ENCODE assay signal across 9 cellular contexts in genomic region chr4:108018038-108018883, GRCh38. TPM values are rescaled to one million over a fixed set of nuclear protein-coding genes. Genes with fewer than 3 reads are reported as not detected.
DNase-seq lines count a peak whose midpoint lies in the region; ATAC-seq, FAIRE-seq and TF ChIP-seq lines count a peak whose summit lies in the region.
"Had no signal": no experiment of that assay in that cellular context is flagged by ENCODE, and none has a peak within 500 bp of the region (broad histone marks: within the 10 kb centered on the region; RNA-seq: fewer than 3 reads in every experiment).

No MANE protein-coding gene starts in this region.

- H3K27me3 Mint-ChIP-seq in mesothelial cell of epicardium (ENCODE audit: low read depth), result no peaks in the 10 kb centered on the region
- H3K27me3 Mint-ChIP-seq: IgD-negative memory B cell had no signal

- no peak overlapping the region for H2BK15ac ChIP-seq in H1 (ENCODE audit: low read length)

- no peak overlapping the region for H3K18ac ChIP-seq in H1 (ENCODE audit: extremely low read depth, low read length)

- no peak overlapping the region for H3K23ac ChIP-seq in H1 (ENCODE audit: insufficient read length)

- H3K4me1 ChIP-seq in H1 (replicated peaks in 1 of 4; ENCODE audit: control insufficient read depth in 3 of 4, insufficient read depth in 4 of 4, low read length in 3 of 4), result no peaks in the 10 kb centered on the region

- DNase-seq in Ammon's horn (ENCODE audit: low spot score), result peak; percentile 87
- peak; percentile 22 for DNase-seq in NCI-H748 treated with DMSO at 0.1 percent for 48 hours (lab: John Stamatoyannopoulos, UW)
- peak; percentile 65 to 73 for DNase-seq in activated CD8-positive, alpha-beta memory T cell treated with anti-CD3 and anti-CD28 coated beads for 1 hour (ENCODE audit: extremely low read depth in 1 of 2, low read depth in 1 of 2)
- peak; percentile 19 to 91 for DNase-seq in H1 (ENCODE audit: low read depth in 1 of 2, low spot score in 2 of 2)
- DNase-seq in mesothelial cell of epicardium (ENCODE audit: low spot score in 2 of 2, unreplicated experiment in 2 of 2), result peak; percentile 55 to 88
- peak; percentile 72 to 74 for DNase-seq in stimulated activated CD8-positive, alpha-beta memory T cell treated with anti-CD3 and anti-CD28 coated beads, Interleukin-4, amount 100 ng/mL, for 1 hour (ENCODE audit: low read depth in 2 of 2, low spot score in 1 of 2)

- H2BK5ac ChIP-seq in H1 (ENCODE audit: low read depth, low read length), result no peak overlapping the region

- no peak overlapping the region for H3K9ac ChIP-seq in H1 (replicated peaks in 1 of 4; ENCODE audit: extremely low read depth in 1 of 4, low read depth in 3 of 4, low read length in 3 of 4)

- no peak overlapping the region for H3K4ac ChIP-seq in H1 (replicated peaks; ENCODE audit: insufficient read length, low read depth, low read length)

- CTCF ChIA-PET in H1 (lab: Charles Lee; ENCODE audit: partially characterized antibody), result interaction anchor here (0.7 to 9.3 kb wide), 36 partner anchors 9 to 666 kb away, joined by 3 to 119 read pairs (median 3); no protein-coding TSS in a partner anchor

- no peak overlapping the region for H4K5ac ChIP-seq in H1 (ENCODE audit: insufficient read length, low read depth, low read length)

- H3K4me2 ChIP-seq in H1 (ENCODE audit: insufficient read depth in 1 of 2, low read depth in 2 of 2, low read length in 2 of 2), result no peak overlapping the region

- no peak overlapping the region for H3K27ac Mint-ChIP-seq in mesothelial cell of epicardium

- H4K20me1 ChIP-seq in H1 (replicated peaks in 1 of 2; ENCODE audit: control insufficient read depth in 1 of 2, insufficient read depth in 2 of 2, low read length in 2 of 2), result peaks cover 2% of the 10 kb centered on the region in 2 experiments

- H3K36me3 ChIP-seq in H1 (ENCODE audit: control insufficient read depth in 2 of 4, insufficient read depth in 4 of 4, low read length in 3 of 4), result peaks cover 0 to 23% (median 14%) of the 10 kb centered on the region in 4 experiments; a peak in 6 of 8 replicates

- no peak overlapping the region for H3K56ac ChIP-seq in H1 (replicated peaks; ENCODE audit: insufficient read length, low read depth, low read length)

- no peak overlapping the region for H3K27ac ChIP-seq in H1 (ENCODE audit: low read depth, low read length)

- peaks cover 2% of the 10 kb centered on the region for H3K4me1 Mint-ChIP-seq in mesothelial cell of epicardium

- FAIRE-seq in H1 (lab: Jason Lieb, UNC), result peak; percentile 85

- TF ChIP-seq POLR2A in H1 (IDR thresholded peaks at IDR 0.05; ENCODE audit: control extremely low read depth in 1 of 2, low read depth in 2 of 2, low read length in 2 of 2), result no peak

- H2BK20ac ChIP-seq in H1 (ENCODE audit: low read length), result no peak overlapping the region

- H3K4me3 Mint-ChIP-seq in mesothelial cell of epicardium, result no peak overlapping the region

- POLR2A ChIA-PET in H1 (lab: Charles Lee; ENCODE audit: partially characterized antibody), result interaction anchor here (1.0 to 1.8 kb wide), 2 partner anchors 12 to 28 kb away, joined by 3 to 4 read pairs; no protein-coding TSS in a partner anchor

- H3K36me3 Mint-ChIP-seq in mesothelial cell of epicardium, result peaks cover 44% of the 10 kb centered on the region

- no peaks in the 10 kb centered on the region for H3K9me3 Mint-ChIP-seq in mesothelial cell of epicardium
- H3K9me3 Mint-ChIP-seq: IgD-negative memory B cell had no signal

- no peaks in the 10 kb centered on the region for H3K27me3 ChIP-seq in H1 (replicated peaks in 1 of 4; ENCODE audit: control insufficient read depth in 3 of 4, extremely low read depth in 1 of 4, insufficient read depth in 3 of 4, low read length in 3 of 4)

- WGBS in H1 (ENCODE audit: extremely low coverage in 1 of 2, insufficient coverage in 1 of 2, insufficient read length in 1 of 2, insufficient replicate concordance in 2 of 2, low coverage in 1 of 2, low lambda C conversion rate in 2 of 2, missing lambda C conversion rate in 1 of 2), 2 experiments, result 43% methylated on average over 8 of the region's 8 CpGs; no CpG with 5 or more reads in 1 of the 2 experiments

- no peak overlapping the region for H3K4me3 ChIP-seq in H1 (ENCODE audit: extremely low read depth in 1 of 4, insufficient read depth in 2 of 4, low read depth in 3 of 4, low read length in 4 of 4)

- H2BK120ac ChIP-seq in H1 (replicated peaks; ENCODE audit: low read depth, low read length), result no peak overlapping the region

- H2AFZ ChIP-seq in H1 (ENCODE audit: low read length), result no peak overlapping the region

- no peak overlapping the region for H4K91ac ChIP-seq in H1 (replicated peaks; ENCODE audit: insufficient read length, low read length)

- TF ChIP-seq EP300 in H1 (IDR thresholded peaks at IDR 0.05; ENCODE audit: borderline replicate concordance in 1 of 2, low read depth in 2 of 2, low read length in 2 of 2), result no peak

- no peaks in the 10 kb centered on the region for H3K9me3 ChIP-seq in H1 (ENCODE audit: insufficient read depth in 2 of 2, low read depth in 1 of 2, low read length in 1 of 2)

- ATAC-seq in GM18909 (IDR thresholded peaks at IDR 0.05; ENCODE audit: poor library complexity, unreplicated experiment) (peak; percentile 86), HG03432 (IDR thresholded peaks at IDR 0.05; ENCODE audit: unreplicated experiment) (peak; percentile 86)

- no peak overlapping the region for H2BK12ac ChIP-seq in H1 (ENCODE audit: low read depth, low read length)

- no peaks in the 10 kb centered on the region for H3K79me2 ChIP-seq in H1 (ENCODE audit: control insufficient read depth in 1 of 2, insufficient read depth in 2 of 2, low read length in 2 of 2)

- peak; percentile 84 to 87 for TF ChIP-seq RAD21 in H1 (IDR thresholded peaks at IDR 0.05 in 1 of 2, conservative IDR thresholded peaks at IDR 0.05 in 1 of 2; ENCODE audit: low read depth in 2 of 2, low read length in 2 of 2)

- H4K8ac ChIP-seq in H1 (ENCODE audit: extremely low read depth, insufficient read depth, low read length), result no peak overlapping the region

- no peaks in the 10 kb centered on the region for H3K79me1 ChIP-seq in H1 (ENCODE audit: low read depth, low read length)

- H3K23me2 ChIP-seq in H1 (ENCODE audit: low read depth, low read length), result no peaks in the 10 kb centered on the region

- no peak overlapping the region for H2AK5ac ChIP-seq in H1 (ENCODE audit: low read depth, low read length)

- TF ChIP-seq CTCF in H1 (IDR thresholded peaks at IDR 0.05; ENCODE audit: control extremely low read depth in 1 of 3, insufficient read depth in 1 of 3, low read depth in 1 of 3, low read length in 3 of 3) (peak; percentile 57 to 87 (median 75)), mesothelial cell of epicardium (IDR thresholded peaks at IDR 0.05; ENCODE audit: unreplicated experiment) (peak; percentile 87)

- H3K14ac ChIP-seq in H1 (ENCODE audit: insufficient read length), result no peak overlapping the region

TF ChIP-seq in H1, 55 proteins besides CTCF, POLR2A, EP300 and RAD21 (continues in another document):
- TF ChIP-seq CHD1 (IDR thresholded peaks at IDR 0.05; ENCODE audit: low read depth, low read length), result no peak
- no peak for TF ChIP-seq PHF8 (conservative IDR thresholded peaks at IDR 0.05; ENCODE audit: low read depth, low read length)
- TF ChIP-seq TCF12 (IDR thresholded peaks at IDR 0.05; ENCODE audit: low read depth, low read length), result no peak
- TF ChIP-seq USF2 (IDR thresholded peaks at IDR 0.05; ENCODE audit: low read length), result no peak
- no peak for TF ChIP-seq BCL11A (IDR thresholded peaks at IDR 0.05; ENCODE audit: low read depth in 2 of 2, low read length in 2 of 2)
- TF ChIP-seq BRCA1 (IDR thresholded peaks at IDR 0.05; ENCODE audit: low read depth, low read length), result no peak
- no peak for TF ChIP-seq EGR1 (IDR thresholded peaks at IDR 0.05; ENCODE audit: borderline replicate concordance, low read depth, low read length)
- no peak for TF ChIP-seq RXRA (IDR thresholded peaks at IDR 0.05; ENCODE audit: insufficient read depth, low read depth, low read length)
- no peak for TF ChIP-seq CHD2 (IDR thresholded peaks at IDR 0.05; ENCODE audit: low read length)
- TF ChIP-seq TAF7 (optimal IDR thresholded peaks at IDR 0.05; ENCODE audit: borderline replicate concordance, low read depth, low read length), result no peak
- no peak for TF ChIP-seq CEBPB (IDR thresholded peaks at IDR 0.05; ENCODE audit: low read depth, low read length)
- TF ChIP-seq ATF3 (IDR thresholded peaks at IDR 0.05; ENCODE audit: insufficient read depth, low read depth, low read length), result no peak
- no peak for TF ChIP-seq TEAD4 (IDR thresholded peaks at IDR 0.05; ENCODE audit: low read depth, low read length)
- TF ChIP-seq POU5F1 (IDR thresholded peaks at IDR 0.05; ENCODE audit: low read depth, low read length), result no peak
- no peak for TF ChIP-seq SIN3A (conservative IDR thresholded peaks at IDR 0.05 in 1 of 2, IDR thresholded peaks at IDR 0.05 in 1 of 2; ENCODE audit: low read depth in 1 of 2, low read length in 2 of 2)
- TF ChIP-seq GABPA (IDR thresholded peaks at IDR 0.05; ENCODE audit: borderline replicate concordance, insufficient read depth, low read length), result no peak

RNA-seq across cellular contexts. Expression of gene HADH, which starts 28.6 kb away (rescaled TPM):
- 49.2 and 54.4 TPM in 2 replicates for total RNA-seq in H1 (2021; fragmentation: NEBNext Ultra II Directional; extraction: Animal tissue kit (Norgen Biotek cat#: 25700))
- 32.4 and 47.5 TPM in 2 replicates for polyA plus RNA-seq in H1 (2011; rRNA removed)
- polyA plus RNA-seq in H1 (2011; cell fraction: cytosol; rRNA removed), result 44.9 TPM
- 34.8 TPM for polyA plus RNA-seq in H1 (2011; cell fraction: nucleus; rRNA removed)
- 49.8 to 53.0 TPM (median 50.8 TPM) in 4 replicates for polyA plus RNA-seq in H1 (2012, experiment 1 of 2)
- polyA plus RNA-seq in H1 (2012, experiment 2 of 2), result 24.8 TPM
- 40.5 TPM for polyA plus RNA-seq in H1 (2013, experiment 1 of 2)
- polyA plus RNA-seq in H1 (2013, experiment 2 of 2), result 40.3 TPM
- 41.6 and 43.6 TPM in 2 replicates for polyA minus RNA-seq in H1 (2011; rRNA and poly(A)+ RNA removed)
- polyA minus RNA-seq in H1 (2011; cell fraction: cytosol; rRNA and poly(A)+ RNA removed), result 53.2 TPM
- 33.6 TPM for polyA minus RNA-seq in H1 (2011; cell fraction: nucleus; rRNA and poly(A)+ RNA removed)
- total RNA-seq in mesothelial cell of epicardium, result 48.8 to 51.9 TPM (median 50.7 TPM) in 3 replicates

Comparison
In these comparisons a context has a peak if more than half of its experiments do, and no peak if none do; other contexts are left out.
1. DNase-seq: peak in every context shown above with its lines; median percentile 87 in Ammon's horn; 73 in stimulated activated CD8-positive, alpha-beta memory T cell treated with anti-CD3 and anti-CD28 coated beads, Interleukin-4, amount 100 ng/mL, for 1 hour; 72 in mesothelial cell of epicardium; 69 in activated CD8-positive, alpha-beta memory T cell treated with anti-CD3 and anti-CD28 coated beads for 1 hour; 55 in H1; 22 in NCI-H748 treated with DMSO at 0.1 percent for 48 hours.